In the genomic region with DNA sequence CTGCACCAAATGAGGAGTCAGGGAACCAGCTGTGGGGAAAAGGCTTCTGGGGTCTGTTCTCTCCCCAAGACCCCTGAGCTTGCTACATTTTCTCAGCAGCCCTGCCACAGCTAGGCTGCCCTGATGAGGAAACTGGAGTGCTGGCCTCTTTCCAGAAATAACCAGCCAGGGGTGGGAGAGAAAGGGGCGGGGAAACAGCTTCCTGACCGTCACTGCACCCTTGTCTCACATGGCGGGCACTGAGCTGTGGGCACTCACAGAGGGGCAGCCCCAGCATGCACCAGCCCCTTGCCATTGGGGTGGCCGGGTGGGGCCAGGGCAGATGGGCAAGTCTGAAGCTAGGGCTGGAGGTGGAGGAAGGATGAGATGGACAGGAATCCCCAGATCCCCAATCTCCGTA, we compare ENCODE assay signal across 22 cellular contexts. TPM values are rescaled to one million over a fixed set of nuclear protein-coding genes. Genes with fewer than 3 reads are reported as not detected.
DNase-seq lines count a peak whose midpoint lies in the region; ATAC-seq and TF ChIP-seq lines count a peak whose summit lies in the region.
"Had no signal": no experiment of that assay in that cellular context is flagged by ENCODE, and none has a peak within 500 bp of the region (broad histone marks: within the 10 kb centered on the region; RNA-seq: fewer than 3 reads in every experiment).

No MANE protein-coding gene starts in this region.

- TF ChIP-seq CTCF in breast epithelium (IDR thresholded peaks at IDR 0.05): no peak
- TF ChIP-seq CTCF in mammary epithelial cell (conservative IDR thresholded peaks at IDR 0.05 in 1 of 2, IDR thresholded peaks at IDR 0.05 in 1 of 2; ENCODE audit: extremely low read depth in 1 of 2, insufficient read depth in 1 of 2, low read depth in 1 of 2, low read length in 2 of 2): no peak
- TF ChIP-seq CTCF in parathyroid adenoma (IDR thresholded peaks at IDR 0.05): no peak

- H3K27me3 ChIP-seq in breast epithelium (no peaks in the 10 kb centered on the region), mammary epithelial cell (ENCODE audit: insufficient read depth, low read length) (peaks cover 2% of the 10 kb centered on the region), parathyroid adenoma (ENCODE audit: control insufficient read depth, insufficient read depth, low read length) (no peaks in the 10 kb centered on the region)
- H3K27me3 ChIP-seq: gastroesophageal sphincter had no signal

- in situ Hi-C loops in mammary epithelial cell (cut with MboI; ENCODE audit: low sequenced_read_pairs in 2 of 2): no loop called here

- dilution Hi-C loops in mammary epithelial cell (cut with HindIII; ENCODE audit: low sequenced_read_pairs): no loop called here

- H3K9me3 ChIP-seq in breast epithelium (no peaks in the 10 kb centered on the region), mammary epithelial cell (replicated peaks; ENCODE audit: insufficient read depth, low read length) (no peaks in the 10 kb centered on the region), parathyroid adenoma (ENCODE audit: control insufficient read depth, low read length) (no peaks in the 10 kb centered on the region)
- H3K9me3 ChIP-seq: gastroesophageal sphincter had no signal

- H3K9ac ChIP-seq in mammary epithelial cell (ENCODE audit: insufficient read depth, low read length) (no peak overlapping the region), parathyroid adenoma (no peak overlapping the region)

- no peaks in the 10 kb centered on the region for H4K20me1 ChIP-seq in mammary epithelial cell (ENCODE audit: insufficient read depth, low read length)

- H3K27ac ChIP-seq in breast epithelium (peak overlapping the region in 1 of 2 donors; percentile 5), mammary epithelial cell (ENCODE audit: insufficient read depth, low read depth, low read length) (no peak overlapping the region), parathyroid adenoma (no peak overlapping the region)
- H3K27ac ChIP-seq: C4-2B, gastroesophageal sphincter had no signal

- WGBS in mammary epithelial cell (ENCODE audit: low coverage, missing lambda C conversion rate): 67% methylated on average over 1 of the region's 5 CpGs

- no peaks in the 10 kb centered on the region for H3K9me3 Mint-ChIP-seq in T-helper 2 cell treated with Interferon-gamma antibody and Interleukin-4, amounts not matched to agents 5 μg/mL and 100 μg/mL, for 36 hours
- no peaks in the 10 kb centered on the region for H3K9me3 Mint-ChIP-seq in activated CD4-positive, alpha-beta memory T cell treated with anti-CD3 and anti-CD28 coated beads, Interleukin-2, amount 10 ng/mL, durations not matched to agents 7 days and 5 days
- H3K9me3 Mint-ChIP-seq: activated CD4-positive, alpha-beta T cell treated with anti-CD3 and anti-CD28 coated beads, Interleukin-2, amount 10 ng/mL, durations not matched to agents 24 days and 14 days had no signal

- H3K4me3 ChIP-seq in breast epithelium (peak overlapping the region; percentile 22 to 41 (median 32)), mammary epithelial cell (replicated peaks in 1 of 3; ENCODE audit: insufficient read depth in 1 of 3, low read depth in 2 of 3, low read length in 3 of 3) (no peak overlapping the region), parathyroid adenoma (ENCODE audit: low read depth, low read length) (peak overlapping the region; percentile 22)
- H3K4me3 ChIP-seq: GM12878 had no signal

- no peak overlapping the region for H3K27ac Mint-ChIP-seq in T-helper 2 cell treated with Interferon-gamma antibody and Interleukin-4, amounts not matched to agents 5 μg/mL and 100 μg/mL, for 36 hours
- no peak overlapping the region for H3K27ac Mint-ChIP-seq in activated CD4-positive, alpha-beta memory T cell treated with anti-CD3 and anti-CD28 coated beads, Interleukin-2, amount 10 ng/mL, durations not matched to agents 7 days and 5 days
- H3K27ac Mint-ChIP-seq: activated CD4-positive, alpha-beta T cell treated with anti-CD3 and anti-CD28 coated beads, Interleukin-2, amount 10 ng/mL, durations not matched to agents 24 days and 14 days had no signal

- CTCF ChIA-PET in mammary epithelial cell (lab: Charles Lee; ENCODE audit: low non-redundant PET): no interaction called here
- CTCF ChIA-PET in activated CD4-positive, alpha-beta memory T cell treated with anti-CD3 and anti-CD28 coated beads, Interleukin-2, amount 10 ng/mL, durations not matched to agents 7 days and 5 days (lab: Charles Lee): interaction anchor here (1.6 kb wide), 1 partner anchor 15 kb away, joined by 12 read pairs; no protein-coding TSS in a partner anchor

- no peaks in the 10 kb centered on the region for H3K27me3 Mint-ChIP-seq in T-helper 2 cell treated with Interferon-gamma antibody and Interleukin-4, amounts not matched to agents 5 μg/mL and 100 μg/mL, for 36 hours (ENCODE audit: low read depth)
- H3K27me3 Mint-ChIP-seq in activated CD4-positive, alpha-beta memory T cell treated with anti-CD3 and anti-CD28 coated beads, Interleukin-2, amount 10 ng/mL, durations not matched to agents 7 days and 5 days: peaks cover 21% of the 10 kb centered on the region

- no peak for TF ChIP-seq POLR2A in breast epithelium (IDR thresholded peaks at IDR 0.05)

- H3K4me3 Mint-ChIP-seq in T-helper 2 cell treated with Interferon-gamma antibody and Interleukin-4, amounts not matched to agents 5 μg/mL and 100 μg/mL, for 36 hours: no peak overlapping the region
- H3K4me3 Mint-ChIP-seq in activated CD4-positive, alpha-beta memory T cell treated with anti-CD3 and anti-CD28 coated beads, Interleukin-2, amount 10 ng/mL, durations not matched to agents 7 days and 5 days: no peak overlapping the region
- H3K4me3 Mint-ChIP-seq: activated CD4-positive, alpha-beta T cell treated with anti-CD3 and anti-CD28 coated beads, Interleukin-2, amount 10 ng/mL, durations not matched to agents 24 days and 14 days had no signal

- ATAC-seq in left ventricle myocardium superior (peak; percentile 36), GM21390 (IDR thresholded peaks at IDR 0.05; ENCODE audit: unreplicated experiment) (no peak)
- ATAC-seq: gastroesophageal sphincter; GM12878; left colon; stimulated activated naive CD8-positive, alpha-beta T cell treated with anti-CD3 and anti-CD28 coated beads, Interleukin-15, Interleukin-2, amounts not matched to agents 100 U/mL and 50 U/mL, for 24 hours had no signal

- no peaks in the 10 kb centered on the region for H3K4me1 Mint-ChIP-seq in T-helper 2 cell treated with Interferon-gamma antibody and Interleukin-4, amounts not matched to agents 5 μg/mL and 100 μg/mL, for 36 hours (ENCODE audit: low read depth)
- no peaks in the 10 kb centered on the region for H3K4me1 Mint-ChIP-seq in activated CD4-positive, alpha-beta memory T cell treated with anti-CD3 and anti-CD28 coated beads, Interleukin-2, amount 10 ng/mL, durations not matched to agents 7 days and 5 days
- H3K4me1 Mint-ChIP-seq: activated CD4-positive, alpha-beta T cell treated with anti-CD3 and anti-CD28 coated beads, Interleukin-2, amount 10 ng/mL, durations not matched to agents 24 days and 14 days had no signal

- H3K79me2 ChIP-seq in mammary epithelial cell (ENCODE audit: insufficient read depth, low read length): no peaks in the 10 kb centered on the region
- no peaks in the 10 kb centered on the region for H3K79me2 ChIP-seq in parathyroid adenoma

- H2AFZ ChIP-seq in mammary epithelial cell (ENCODE audit: low read depth, low read length) (no peak overlapping the region), parathyroid adenoma (no peak overlapping the region)

- H3K4me2 ChIP-seq in mammary epithelial cell (ENCODE audit: insufficient read depth, low read depth, low read length) (no peak overlapping the region), parathyroid adenoma (ENCODE audit: low read length) (no peak overlapping the region)

- POLR2A ChIA-PET in activated CD4-positive, alpha-beta memory T cell treated with anti-CD3 and anti-CD28 coated beads, Interleukin-2, amount 10 ng/mL, durations not matched to agents 7 days and 5 days (lab: Charles Lee): interaction anchor here (0.6 to 1.3 kb wide), 2 partner anchors 14 to 84 kb away, joined by 3 to 4 read pairs; no protein-coding TSS in a partner anchor

- H3K36me3 ChIP-seq in breast epithelium: no peaks in the 10 kb centered on the region
- no peaks in the 10 kb centered on the region for H3K36me3 ChIP-seq in mammary epithelial cell (ENCODE audit: insufficient read depth, low read length)
- H3K36me3 ChIP-seq in parathyroid adenoma (ENCODE audit: control insufficient read depth, insufficient read depth, low read length): no peaks in the 10 kb centered on the region
- H3K36me3 ChIP-seq: gastroesophageal sphincter had no signal

- intact Hi-C loops in breast epithelium (cut with DNase I; ENCODE audit: low total_unique reads) (no loop called here), mammary epithelial cell (cut with micrococcal nuclease) (no loop called here), left ventricle myocardium superior (cut with micrococcal nuclease) (no loop called here)

- no peaks in the 10 kb centered on the region for H3K36me3 Mint-ChIP-seq in T-helper 2 cell treated with Interferon-gamma antibody and Interleukin-4, amounts not matched to agents 5 μg/mL and 100 μg/mL, for 36 hours (ENCODE audit: low read depth)
- H3K36me3 Mint-ChIP-seq in activated CD4-positive, alpha-beta memory T cell treated with anti-CD3 and anti-CD28 coated beads, Interleukin-2, amount 10 ng/mL, durations not matched to agents 7 days and 5 days (ENCODE audit: low read depth): no peaks in the 10 kb centered on the region

- BruUV-seq in mammary epithelial cell (replicated peaks; lab: Mats Ljungman, UMichigan): no TSS peak

- H3K4me1 ChIP-seq in breast epithelium (no peaks in the 10 kb centered on the region), mammary epithelial cell (ENCODE audit: insufficient read depth, low read length) (no peaks in the 10 kb centered on the region), parathyroid adenoma (no peaks in the 10 kb centered on the region)

- no peak for DNase-seq in breast epithelium (ENCODE audit: low spot score in 2 of 2)
- DNase-seq in mammary epithelial cell: no peak
- no peak for DNase-seq in left ventricle myocardium superior
- no peak for DNase-seq in GDM1 (lab: John Stamatoyannopoulos, UW)
- DNase-seq in T-helper 2 cell treated with Interferon-gamma antibody and Interleukin-4, amounts not matched to agents 5 μg/mL and 100 μg/mL, for 36 hours (ENCODE audit: low spot score): no peak
- no peak for DNase-seq in activated CD4-positive, alpha-beta memory T cell treated with anti-CD3 and anti-CD28 coated beads, Interleukin-2, amount 10 ng/mL, durations not matched to agents 7 days and 5 days
- DNase-seq: activated CD4-positive, alpha-beta T cell treated with anti-CD3 and anti-CD28 coated beads, Interleukin-2, amount 10 ng/mL, durations not matched to agents 24 days and 14 days; activated CD8-positive, alpha-beta memory T cell treated with anti-CD3 and anti-CD28 coated beads, Interleukin-2, amount 50 U/mL, for 48 hours; activated effector memory CD4-positive, alpha-beta T cell treated with Interleukin-2 at 50 U/mL for 16 hours; erythroblast; HCEC 1CT; left colon; NCI-H1436; occipital lobe; stimulated activated CD4-positive, alpha-beta T cell treated with anti-CD3 and anti-CD28 coated beads, Interleukin-1b, Interleukin-23, amount 100 ng/mL, for 48 hours; stimulated activated naive CD8-positive, alpha-beta T cell treated with anti-CD3 and anti-CD28 coated beads, Interleukin-15, Interleukin-2, amounts not matched to agents 100 U/mL and 50 U/mL, for 24 hours had no signal

RNA-seq across cellular contexts. Expression of a gene that starts 2.9 kb away (rescaled TPM):
- under 1 TPM; 0.32 to 0.98 (median 0.44) TPM for total RNA-seq in breast epithelium
- total RNA-seq in mammary epithelial cell: under 1 TPM in 1 of 2 donors, not detected in 1; under 0.01 TPM
- polyA plus RNA-seq in mammary epithelial cell: not detected
- not detected for polyA minus RNA-seq in mammary epithelial cell
- total RNA-seq in left ventricle myocardium superior: 426 TPM
- total RNA-seq in activated CD4-positive, alpha-beta memory T cell treated with anti-CD3 and anti-CD28 coated beads, Interleukin-2, amount 10 ng/mL, durations not matched to agents 7 days and 5 days: not detected
- total RNA-seq: activated CD4-positive, alpha-beta T cell treated with anti-CD3 and anti-CD28 coated beads, Interleukin-2, amount 10 ng/mL, durations not matched to agents 24 days and 14 days; bronchial epithelial cell; GM12878 had no signal
- polyA plus RNA-seq: GM12878 had no signal

RNA-seq across cellular contexts. Expression of a gene that starts 33.8 kb away (rescaled TPM):
- total RNA-seq in breast epithelium (1 to 10 TPM; 4.6 to 7.2 (median 6.2) TPM), mammary epithelial cell (10 to 100 TPM in 1 of 2 donors, 1 to 10 TPM in 1; 3.3 to 13.0 TPM), left ventricle myocardium superior (4.7 TPM)
- polyA plus RNA-seq in mammary epithelial cell: 9.5 TPM
- 6.4 TPM for polyA minus RNA-seq in mammary epithelial cell
- total RNA-seq in activated CD4-positive, alpha-beta memory T cell treated with anti-CD3 and anti-CD28 coated beads, Interleukin-2, amount 10 ng/mL, durations not matched to agents 7 days and 5 days: 10 to 100 TPM; 12.4 to 13.5 TPM

Comparison
In these comparisons a context has a peak if more than half of its experiments do, and no peak if none do; other contexts are left out.
1. H3K4me3 ChIP-seq: peak in breast epithelium (3 of 3) and parathyroid adenoma (single experiment); none in mammary epithelial cell (0 of 3).
2. RNA of a gene that starts 2.9 kb away (total RNA-seq): 426 TPM in left ventricle myocardium superior (single experiment); 0.32 to 0.98 TPM in breast epithelium, under 0.01 TPM in mammary epithelial cell and not detected in activated CD4-positive, alpha-beta memory T cell treated with anti-CD3 and anti-CD28 coated beads, Interleukin-2, amount 10 ng/mL, durations not matched to agents 7 days and 5 days; every median in the first group is over 100 times any median in the second.